ENCODE assay signal across 1 cellular context in genomic region chr2:30448308-30448707, GRCh38.
TF ChIP-seq lines count a peak whose summit lies in the region.

No MANE protein-coding gene starts in this region.

TF ChIP-seq in endothelial cell of umbilical vein, 7 proteins besides CTCF, POLR2A, EP300 and RAD21 (continued from another document):
- TF ChIP-seq JUN (IDR thresholded peaks at IDR 0.05; ENCODE audit: borderline replicate concordance, insufficient read depth, insufficient read length, low read depth), result no peak
- no peak for TF ChIP-seq FOS (IDR thresholded peaks at IDR 0.05; ENCODE audit: borderline replicate concordance, insufficient read depth, low read length)
